Comparison of ENCODE assay signal across 8 cellular contexts in the genomic region with DNA sequence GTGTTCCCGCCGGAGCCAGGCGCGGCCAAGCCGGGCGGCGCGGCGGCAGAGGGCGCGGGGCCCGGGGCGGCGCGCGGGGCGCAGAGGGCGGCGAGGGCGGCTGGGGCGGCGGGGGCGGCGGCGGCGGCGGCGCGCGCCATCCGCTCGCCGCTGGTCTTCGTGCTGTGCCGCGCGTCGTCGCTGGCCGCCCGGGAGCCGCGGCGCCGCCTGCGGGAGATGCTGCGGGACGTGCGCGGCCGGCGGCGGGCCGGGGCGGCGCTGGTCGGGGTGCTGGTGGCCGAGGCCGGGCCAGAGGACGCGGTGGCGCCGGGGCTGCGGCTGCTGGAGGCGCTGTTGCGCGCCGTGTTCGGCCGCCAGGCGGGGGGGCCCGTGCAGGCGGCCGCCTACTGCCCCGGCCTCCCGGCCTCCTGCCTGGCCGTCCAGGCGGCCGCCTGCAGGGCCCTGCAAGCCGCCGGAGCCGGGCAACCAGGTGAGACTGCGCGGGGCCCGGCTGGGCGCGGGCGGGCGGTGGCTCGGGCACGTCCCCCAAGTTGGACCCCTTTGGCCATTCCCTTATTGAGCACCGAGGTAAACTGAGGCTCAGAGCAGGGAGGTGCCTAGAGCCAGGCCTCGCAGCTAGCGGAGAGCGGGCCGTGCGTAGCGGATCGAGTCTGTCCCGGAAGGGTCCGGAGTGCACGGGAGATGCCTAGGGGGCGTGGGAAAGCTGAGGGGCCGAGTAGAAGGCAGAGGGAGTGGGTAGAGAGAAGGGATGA. TPM values are rescaled to one million over a fixed set of nuclear protein-coding genes. Genes with fewer than 3 reads are reported as not detected.
DNase-seq lines count a peak whose midpoint lies in the region; ATAC-seq, FAIRE-seq and TF ChIP-seq lines count a peak whose summit lies in the region.

No MANE protein-coding gene starts in this region.

- peak overlapping the region in 1 of 2 donors; percentile 48 for H3K9ac ChIP-seq in duodenal mucosa (ENCODE audit: low read depth in 1 of 2, low read length in 2 of 2)

- H3K4me1 ChIP-seq in duodenal mucosa (ENCODE audit: control insufficient read depth in 1 of 2, insufficient read depth in 2 of 2, low read length in 2 of 2), result peaks cover 20 to 25% of the 10 kb centered on the region in 2 donors

- peak; percentile 52 to 76 for ATAC-seq in naive thymus-derived CD8-positive, alpha-beta T cell
- no peak for ATAC-seq in GM19452 (IDR thresholded peaks at IDR 0.05; ENCODE audit: unreplicated experiment)

- TF ChIP-seq CTCF in C4-2B (conservative IDR thresholded peaks at IDR 0.05), result no peak; the same call in 1 of the 2 replicates

- peak overlapping the region; percentile 68 for H3K4me3 ChIP-seq in duodenal mucosa (ENCODE audit: low read depth in 1 of 2, low read length in 2 of 2)

- H3K36me3 Mint-ChIP-seq in naive thymus-derived CD8-positive, alpha-beta T cell, result no peaks in the 10 kb centered on the region

- peaks cover 13 to 16% of the 10 kb centered on the region in 2 donors for H3K27me3 ChIP-seq in duodenal mucosa (ENCODE audit: control insufficient read depth in 1 of 2, insufficient read depth in 2 of 2, low read length in 2 of 2)

- no peak overlapping the region for H3K27ac Mint-ChIP-seq in naive thymus-derived CD8-positive, alpha-beta T cell

- FAIRE-seq in HTR-8/SVneo (lab: Jason Lieb, UNC), result peak; percentile 20

- DNase-seq in HTR-8/SVneo (ENCODE audit: insufficient read length, low spot score) (peak; percentile 46), SW 1271 (lab: John Stamatoyannopoulos, UW) (no peak), dedifferentiated amniotic fluid mesenchymal stem cell (ENCODE audit: extremely low spot score) (no peak), A172 (ENCODE audit: low spot score) (no peak)
- no peak for DNase-seq in naive thymus-derived CD8-positive, alpha-beta T cell

- H3K4me1 Mint-ChIP-seq in naive thymus-derived CD8-positive, alpha-beta T cell, result peaks cover 2 to 11% (median 7%) of the 10 kb centered on the region in 4 donors

- POLR2A ChIA-PET in naive thymus-derived CD8-positive, alpha-beta T cell (lab: Charles Lee), result no interaction called here

- no peaks in the 10 kb centered on the region for H3K9me3 ChIP-seq in duodenal mucosa (ENCODE audit: control insufficient read depth in 1 of 2, low read length in 2 of 2)

- peak overlapping the region in 9 of 10 donors; percentile 38 to 82 (median 63) for H3K4me3 Mint-ChIP-seq in naive thymus-derived CD8-positive, alpha-beta T cell

- peaks cover 30 to 85% (median 62%) of the 10 kb centered on the region in 5 donors for H3K27me3 Mint-ChIP-seq in naive thymus-derived CD8-positive, alpha-beta T cell

- H3K27ac ChIP-seq in C4-2B (peak overlapping the region; percentile 68), duodenal mucosa (ENCODE audit: low read depth, low read length) (no peak overlapping the region)

- peaks cover 6 to 13% of the 10 kb centered on the region in 2 donors for H3K36me3 ChIP-seq in duodenal mucosa (ENCODE audit: control insufficient read depth in 1 of 2, insufficient read depth in 2 of 2, low read length in 2 of 2)

- no peaks in the 10 kb centered on the region for H3K9me3 Mint-ChIP-seq in naive thymus-derived CD8-positive, alpha-beta T cell

RNA-seq across cellular contexts. Expression of a gene that starts 0.6 kb away (rescaled TPM):
- not detected for total RNA-seq in naive thymus-derived CD8-positive, alpha-beta T cell
- polyA plus RNA-seq in naive thymus-derived CD8-positive, alpha-beta T cell, result not detected
- 2.6 and 10.8 TPM in 2 replicates for total RNA-seq in A172 (2014; rRNA removed; shearing (Covaris generic))

RNA-seq across cellular contexts. Expression of a gene that starts 18.8 kb away (rescaled TPM):
- 10 to 100 TPM; 41.6 to 46.0 TPM for total RNA-seq in naive thymus-derived CD8-positive, alpha-beta T cell
- 10 to 100 TPM; 43.0 to 54.3 (median 48.3) TPM for polyA plus RNA-seq in naive thymus-derived CD8-positive, alpha-beta T cell
- total RNA-seq in A172 (2014; rRNA removed; shearing (Covaris generic)), result 206 and 259 TPM in 2 replicates

RNA-seq across cellular contexts. Expression of a gene that starts 42.0 kb away (rescaled TPM):
- not detected for total RNA-seq in naive thymus-derived CD8-positive, alpha-beta T cell
- not detected for polyA plus RNA-seq in naive thymus-derived CD8-positive, alpha-beta T cell
- not detected in 2 replicates for total RNA-seq in A172 (2014; rRNA removed; shearing (Covaris generic))
